Comparison of ENCODE assay signal across 13 cellular contexts in genomic region chr19:35162471-35163326, GRCh38. TPM values are rescaled to one million over a fixed set of nuclear protein-coding genes. Genes with fewer than 3 reads are reported as not detected.
DNase-seq lines count a peak whose midpoint lies in the region; ATAC-seq and TF ChIP-seq lines count a peak whose summit lies in the region.
"Had no signal": no experiment of that assay in that cellular context is flagged by ENCODE, and none has a peak within 500 bp of the region (broad histone marks: within the 10 kb centered on the region; RNA-seq: fewer than 3 reads in every experiment).

No MANE protein-coding gene starts in this region.

- no peak overlapping the region for H2AFZ ChIP-seq in mesenchymal stem cell (ENCODE audit: low read depth, low read length)

- CTCF ChIA-PET in CD4-positive, alpha-beta T cell (lab: Charles Lee): interaction anchor here (1.1 to 1.9 kb wide), 3 partner anchors 9 to 578 kb away, joined by 3 to 9 read pairs (median 4); no protein-coding TSS in a partner anchor
- CTCF ChIA-PET in HEK293 (lab: Yijun Ruan, JAX): interaction anchor here (0.7 to 2.4 kb wide), 9 partner anchors 9 to 247 kb away, joined by 3 to 12 read pairs (median 7); partner anchors contain the start of genes FXYD3 and FXYD5

- TF ChIP-seq EP300 in tibial nerve (IDR thresholded peaks at IDR 0.05): no peak

- H3K27me3 Mint-ChIP-seq in CD4-positive, alpha-beta T cell: no peaks in the 10 kb centered on the region

- H2BK120ac ChIP-seq in mesenchymal stem cell (ENCODE audit: low read depth, low read length): no peak overlapping the region

- peak overlapping the region; percentile 76 for H2AK5ac ChIP-seq in mesenchymal stem cell (ENCODE audit: low read length, severe bottlenecking)

- no peak for DNase-seq in CD4-positive, alpha-beta T cell
- peak; percentile 37 for DNase-seq in amniotic stem cell (lab: John Stamatoyannopoulos, UW)
- no peak for DNase-seq in mesenchymal stem cell
- DNase-seq in NCI-H748 (lab: John Stamatoyannopoulos, UW; ENCODE audit: unreplicated experiment): no peak
- DNase-seq in NCI-H1417 (lab: John Stamatoyannopoulos, UW): no peak
- no peak for DNase-seq in tibial nerve (ENCODE audit: low spot score in 2 of 2)
- no peak for DNase-seq in anterior cingulate cortex (lab: John Stamatoyannopoulos, UW)
- DNase-seq: erythroblast, NCI-H2171 treated with DMSO at 0.1 percent for 48 hours, OCI-M1 had no signal

- no peak overlapping the region for H3K4ac ChIP-seq in mesenchymal stem cell (ENCODE audit: low read depth in 1 of 2, low read length in 2 of 2)

- H3K4me3 ChIP-seq in HEK293 (ENCODE audit: low read depth, low read length) (no peak overlapping the region), mesenchymal stem cell (ENCODE audit: insufficient read depth in 1 of 2, low read depth in 1 of 2, low read length in 2 of 2) (no peak overlapping the region), tibial nerve (no peak overlapping the region)

- no peaks in the 10 kb centered on the region for H3K27me3 ChIP-seq in CD4-positive, alpha-beta T cell (ENCODE audit: control insufficient read depth, insufficient read depth, low read length)
- no peaks in the 10 kb centered on the region for H3K27me3 ChIP-seq in mesenchymal stem cell (ENCODE audit: control insufficient read depth in 1 of 2, insufficient read depth in 1 of 2, low read length in 2 of 2)
- H3K27me3 ChIP-seq in tibial nerve: no peaks in the 10 kb centered on the region

- H3K18ac ChIP-seq in mesenchymal stem cell (ENCODE audit: low read depth in 1 of 2, low read length in 2 of 2): no peak overlapping the region

- H3K9ac ChIP-seq in mesenchymal stem cell (ENCODE audit: low read length): no peak overlapping the region
- H3K9ac ChIP-seq: KMS-11 had no signal

- peaks cover 9% of the 10 kb centered on the region for H3K9me3 Mint-ChIP-seq in CD4-positive, alpha-beta T cell

- TF ChIP-seq POLR2A in tibial nerve (IDR thresholded peaks at IDR 0.05): no peak

- H3K27ac ChIP-seq in CD4-positive, alpha-beta T cell (ENCODE audit: low read depth, low read length): no peak overlapping the region
- H3K27ac ChIP-seq in HEK293 (ENCODE audit: extremely low read depth, low read depth, low read length): no peak overlapping the region
- H3K27ac ChIP-seq in mesenchymal stem cell (ENCODE audit: low read length, poor library complexity, severe bottlenecking): peak overlapping the region; percentile 75
- no peak overlapping the region for H3K27ac ChIP-seq in tibial nerve
- H3K27ac ChIP-seq: KMS-11 had no signal

- peak overlapping the region; percentile 16 for H3K4me2 ChIP-seq in mesenchymal stem cell (ENCODE audit: low read length, poor library complexity, severe bottlenecking)
- H3K4me2 ChIP-seq: KMS-11 had no signal

- no peak overlapping the region for H2BK15ac ChIP-seq in mesenchymal stem cell (ENCODE audit: low read depth, poor library complexity, severe bottlenecking)

- no peak for ATAC-seq in CD4-positive, alpha-beta T cell (ENCODE audit: poor library complexity)

- H3K79me1 ChIP-seq in mesenchymal stem cell (replicated peaks; ENCODE audit: low read length, poor library complexity, severe bottlenecking): peaks cover 3% of the 10 kb centered on the region

- peaks cover 16% of the 10 kb centered on the region for H3K9me3 ChIP-seq in CD4-positive, alpha-beta T cell (ENCODE audit: control insufficient read depth, low read length)
- peaks cover 9% of the 10 kb centered on the region for H3K9me3 ChIP-seq in HEK293 (ENCODE audit: control insufficient read depth, insufficient read depth, low read depth, low read length)
- peaks cover 58% of the 10 kb centered on the region for H3K9me3 ChIP-seq in mesenchymal stem cell (ENCODE audit: control insufficient read depth, low read length)
- peaks cover 0 to 55% (median 0%) of the 10 kb centered on the region in 4 donors for H3K9me3 ChIP-seq in tibial nerve

- TF ChIP-seq CTCF in CD4-positive, alpha-beta T cell (IDR thresholded peaks at IDR 0.05): no peak
- TF ChIP-seq CTCF in HEK293 (tag by site-specific recombination; IDR thresholded peaks at IDR 0.05) (no peak), tibial nerve (IDR thresholded peaks at IDR 0.05) (no peak)

- H2BK5ac ChIP-seq in mesenchymal stem cell (ENCODE audit: low read depth, low read length, poor library complexity, severe bottlenecking): peak overlapping the region; percentile 25

- intact Hi-C loops in CD4-positive, alpha-beta T cell (cut with DNase I, micrococcal nuclease): no loop called here

- H4K8ac ChIP-seq in mesenchymal stem cell (ENCODE audit: low read length): no peak overlapping the region

- peak overlapping the region; percentile 58 for H3K27ac Mint-ChIP-seq in CD4-positive, alpha-beta T cell

- 85% methylated on average over 5 of the region's 6 CpGs for WGBS in mesenchymal stem cell
- 81 to 90% methylated on average over 6 of the region's 6 CpGs for WGBS in tibial nerve, 2 donors

- H3K4me1 Mint-ChIP-seq in CD4-positive, alpha-beta T cell (ENCODE audit: low read depth): peaks cover 60% of the 10 kb centered on the region

- peaks cover 100% of the 10 kb centered on the region for H3K36me3 Mint-ChIP-seq in CD4-positive, alpha-beta T cell (ENCODE audit: low read depth)

- H3K23ac ChIP-seq in mesenchymal stem cell (ENCODE audit: low read length in 2 of 2): no peak overlapping the region

- H3K4me3 Mint-ChIP-seq in CD4-positive, alpha-beta T cell: no peak overlapping the region

- H3K4me1 ChIP-seq in HEK293 (ENCODE audit: control insufficient read depth, insufficient read depth, low read length): no peaks in the 10 kb centered on the region
- peaks cover 14% of the 10 kb centered on the region for H3K4me1 ChIP-seq in mesenchymal stem cell (ENCODE audit: control insufficient read depth, insufficient read depth, low read depth, low read length)
- no peaks in the 10 kb centered on the region for H3K4me1 ChIP-seq in tibial nerve

- no peak overlapping the region for H4K91ac ChIP-seq in mesenchymal stem cell (ENCODE audit: low read length)

- peaks cover 59 to 99% of the 10 kb centered on the region in 2 experiments for H3K36me3 ChIP-seq in HEK293 (ENCODE audit: control insufficient read depth in 2 of 2, insufficient read depth in 1 of 2, low read length in 2 of 2)
- peaks cover 30 to 100% of the 10 kb centered on the region in 2 experiments for H3K36me3 ChIP-seq in mesenchymal stem cell (ENCODE audit: control insufficient read depth in 1 of 2, insufficient read depth in 2 of 2, low read depth in 1 of 2, low read length in 2 of 2)
- H3K36me3 ChIP-seq in tibial nerve: peaks cover 0 to 94% (median 9%) of the 10 kb centered on the region in 3 donors

- no peak overlapping the region for H3K14ac ChIP-seq in mesenchymal stem cell (ENCODE audit: low read length in 2 of 2)

- H2BK12ac ChIP-seq in mesenchymal stem cell (ENCODE audit: low read length in 2 of 2): no peak overlapping the region

- POLR2A ChIA-PET in CD4-positive, alpha-beta T cell (lab: Charles Lee): interaction anchor here (1.3 to 1.5 kb wide), 3 partner anchors 21 to 106 kb away, joined by 3 to 4 read pairs (median 3); partner anchors contain the start of gene USF2
- POLR2A ChIA-PET in HEK293 (lab: Yijun Ruan, JAX): interaction anchor here (0.7 to 1.4 kb wide), 4 partner anchors 8 to 20 kb away, joined by 3 to 5 read pairs (median 5); partner anchors contain the start of gene FXYD5

TF ChIP-seq in HEK293, 187 proteins besides CTCF, POLR2A, EP300 and RAD21 (continues in another document):
- TF ChIP-seq, protein P1, sequence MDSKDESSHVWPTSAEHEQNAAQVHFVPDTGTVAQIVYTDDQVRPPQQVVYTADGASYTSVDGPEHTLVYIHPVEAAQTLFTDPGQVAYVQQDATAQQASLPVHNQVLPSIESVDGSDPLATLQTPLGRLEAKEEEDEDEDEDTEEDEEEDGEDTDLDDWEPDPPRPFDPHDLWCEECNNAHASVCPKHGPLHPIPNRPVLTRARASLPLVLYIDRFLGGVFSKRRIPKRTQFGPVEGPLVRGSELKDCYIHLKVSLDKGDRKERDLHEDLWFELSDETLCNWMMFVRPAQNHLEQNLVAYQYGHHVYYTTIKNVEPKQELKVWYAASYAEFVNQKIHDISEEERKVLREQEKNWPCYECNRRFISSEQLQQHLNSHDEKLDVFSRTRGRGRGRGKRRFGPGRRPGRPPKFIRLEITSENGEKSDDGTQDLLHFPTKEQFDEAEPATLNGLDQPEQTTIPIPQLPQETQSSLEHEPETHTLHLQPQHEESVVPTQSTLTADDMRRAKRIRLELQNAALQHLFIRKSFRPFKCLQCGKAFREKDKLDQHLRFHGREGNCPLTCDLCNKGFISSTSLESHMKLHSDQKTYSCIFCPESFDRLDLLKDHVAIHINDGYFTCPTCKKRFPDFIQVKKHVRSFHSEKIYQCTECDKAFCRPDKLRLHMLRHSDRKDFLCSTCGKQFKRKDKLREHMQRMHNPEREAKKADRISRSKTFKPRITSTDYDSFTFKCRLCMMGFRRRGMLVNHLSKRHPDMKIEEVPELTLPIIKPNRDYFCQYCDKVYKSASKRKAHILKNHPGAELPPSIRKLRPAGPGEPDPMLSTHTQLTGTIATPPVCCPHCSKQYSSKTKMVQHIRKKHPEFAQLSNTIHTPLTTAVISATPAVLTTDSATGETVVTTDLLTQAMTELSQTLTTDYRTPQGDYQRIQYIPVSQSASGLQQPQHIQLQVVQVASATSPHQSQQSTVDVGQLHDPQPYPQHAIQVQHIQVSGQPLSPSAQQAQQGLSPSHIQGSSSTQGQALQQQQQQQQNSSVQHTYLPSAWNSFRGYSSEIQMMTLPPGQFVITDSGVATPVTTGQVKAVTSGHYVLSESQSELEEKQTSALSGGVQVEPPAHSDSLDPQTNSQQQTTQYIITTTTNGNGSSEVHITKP (tag by site-specific recombination; IDR thresholded peaks at IDR 0.05): no peak

RNA-seq across cellular contexts. Expression of gene FXYD5, which starts 8.2 kb away (rescaled TPM):
- 100 to 1,000 TPM; 587 to 615 TPM for total RNA-seq in CD4-positive, alpha-beta T cell
- 248 TPM for polyA plus RNA-seq in mesenchymal stem cell (2013, experiment 1 of 2)
- 237 TPM for polyA plus RNA-seq in mesenchymal stem cell (2013, experiment 2 of 2)
- total RNA-seq in tibial nerve: 10 to 100 TPM; 19.9 to 53.4 (median 37.5) TPM

RNA-seq across cellular contexts. Expression of gene FXYD7, which starts 19.6 kb away (rescaled TPM):
- 10 to 100 TPM; 15.3 to 15.6 TPM for total RNA-seq in CD4-positive, alpha-beta T cell
- polyA plus RNA-seq in mesenchymal stem cell (2013, experiment 1 of 2): 0.07 TPM
- polyA plus RNA-seq in mesenchymal stem cell (2013, experiment 2 of 2): not detected
- total RNA-seq in tibial nerve: 1 to 10 TPM in 3 of 4 donors, not detected in 1; 2.5 to 5.9 (median 5.7) TPM

RNA-seq across cellular contexts. Expression of gene FXYD1, which starts 24.1 kb away (rescaled TPM):
- 1 to 10 TPM; 2.1 to 2.4 TPM for total RNA-seq in CD4-positive, alpha-beta T cell
- polyA plus RNA-seq in mesenchymal stem cell (2013, experiment 1 of 2): 0.33 TPM
- polyA plus RNA-seq in mesenchymal stem cell (2013, experiment 2 of 2): 0.33 TPM
- 100 to 1,000 TPM in 1 of 4 donors, 10 to 100 TPM in 3; 72.9 to 193 (median 84.9) TPM for total RNA-seq in tibial nerve

RNA-seq across cellular contexts. Expression of gene LGI4, which starts 27.8 kb away (rescaled TPM):
- total RNA-seq in CD4-positive, alpha-beta T cell: under 1 TPM; 0.69 to 0.70 TPM
- polyA plus RNA-seq in mesenchymal stem cell (2013, experiment 1 of 2): 0.15 TPM
- 0.11 TPM for polyA plus RNA-seq in mesenchymal stem cell (2013, experiment 2 of 2)
- 100 to 1,000 TPM; 207 to 323 (median 302) TPM for total RNA-seq in tibial nerve

RNA-seq across cellular contexts. Expression of gene FXYD3, which starts 47.1 kb away (rescaled TPM):
- not detected for total RNA-seq in CD4-positive, alpha-beta T cell
- polyA plus RNA-seq in mesenchymal stem cell (2013, experiment 1 of 2): not detected
- not detected for polyA plus RNA-seq in mesenchymal stem cell (2013, experiment 2 of 2)
- 10 to 100 TPM; 10.8 to 33.9 (median 16.6) TPM for total RNA-seq in tibial nerve
- total RNA-seq: T-helper 2 cell treated with Interferon-gamma antibody and Interleukin-4, amounts not matched to agents 100 ng/mL and 5 ng/mL, for 36 hours had no signal

Comparison
In these comparisons a context has a peak if more than half of its experiments do, and no peak if none do; other contexts are left out.
1. RNA of gene FXYD5, which starts 8.2 kb away (total RNA-seq): 587 to 615 TPM in CD4-positive, alpha-beta T cell; 19.9 to 53.4 TPM in tibial nerve; every median in the first group is over 10 times any median in the second.
2. RNA of gene FXYD1, which starts 24.1 kb away (total RNA-seq): 72.9 to 193 TPM in tibial nerve; 2.1 to 2.4 TPM in CD4-positive, alpha-beta T cell; every median in the first group is over 10 times any median in the second.